In the genomic region with DNA sequence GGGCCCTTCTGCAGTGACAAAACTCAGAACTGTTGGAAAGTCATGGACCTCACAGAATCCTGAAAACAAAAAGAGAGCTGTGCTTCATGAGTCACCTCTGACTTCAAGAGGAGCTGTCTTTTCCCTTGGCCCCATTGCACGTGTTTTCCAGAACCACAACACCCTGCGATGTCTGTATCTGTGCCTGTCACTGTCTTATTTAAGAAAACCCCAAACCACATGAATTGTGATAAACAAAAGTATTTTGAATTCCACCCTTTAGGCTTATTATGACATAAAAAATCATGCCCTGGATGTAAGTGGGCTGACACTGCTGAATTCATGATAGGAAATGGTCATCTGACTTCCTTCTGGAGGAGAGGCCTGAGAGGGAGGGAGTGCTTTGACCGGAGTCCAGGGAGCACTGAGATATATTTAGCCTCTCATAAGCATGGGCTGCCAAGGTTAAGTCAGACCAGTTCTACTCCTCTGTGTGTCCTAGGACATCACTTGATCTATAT, we compare ENCODE assay signal across 8 cellular contexts.
DNase-seq lines count a peak whose midpoint lies in the region; ATAC-seq and TF ChIP-seq lines count a peak whose summit lies in the region.

No MANE protein-coding gene starts in this region.

- no peak overlapping the region for H2BK120ac ChIP-seq in mesenchymal stem cell (ENCODE audit: low read depth, low read length)

- peaks cover 5% of the 10 kb centered on the region for H3K36me3 Mint-ChIP-seq in activated naive CD8-positive, alpha-beta T cell treated with anti-CD3 and anti-CD28 coated beads, Interleukin-2, amount 50 U/mL, for 24 hours (ENCODE audit: low read depth)

- DNase-seq in activated gamma-delta T cell treated with Interleukin-2 at 50 U/mL for 16 hours (peak; percentile 19), activated gamma-delta T cell (lab: John Stamatoyannopoulos, UW) (no peak), mesenchymal stem cell (peak; percentile 80), upper lobe of left lung (no peak), suprapubic skin (ENCODE audit: low spot score in 2 of 2) (no peak), NCI-H774 (lab: John Stamatoyannopoulos, UW) (no peak)
- DNase-seq in activated naive CD8-positive, alpha-beta T cell treated with anti-CD3 and anti-CD28 coated beads, Interleukin-2, amount 50 U/mL, for 24 hours, result peak; percentile 56

- no peak overlapping the region for H3K27ac ChIP-seq in mesenchymal stem cell (ENCODE audit: low read length, poor library complexity, severe bottlenecking)
- peak overlapping the region in 2 of 4 donors; percentile 7 to 55 for H3K27ac ChIP-seq in upper lobe of left lung
- H3K27ac ChIP-seq in suprapubic skin, result no peak overlapping the region

- H4K8ac ChIP-seq in mesenchymal stem cell (ENCODE audit: low read length), result no peak overlapping the region

- H3K36me3 ChIP-seq in mesenchymal stem cell (ENCODE audit: control insufficient read depth in 1 of 2, insufficient read depth in 2 of 2, low read depth in 1 of 2, low read length in 2 of 2) (no peaks in the 10 kb centered on the region), upper lobe of left lung (no peaks in the 10 kb centered on the region), suprapubic skin (no peaks in the 10 kb centered on the region)

- TF ChIP-seq CTCF in upper lobe of left lung (IDR thresholded peaks at IDR 0.05) (no peak), suprapubic skin (IDR thresholded peaks at IDR 0.05) (no peak)

- no peak overlapping the region for H3K4me2 ChIP-seq in mesenchymal stem cell (ENCODE audit: low read length, poor library complexity, severe bottlenecking)

- peak overlapping the region; percentile 26 for H3K9ac ChIP-seq in mesenchymal stem cell (ENCODE audit: low read length)

- no peaks in the 10 kb centered on the region for H3K79me1 ChIP-seq in mesenchymal stem cell (replicated peaks; ENCODE audit: low read length, poor library complexity, severe bottlenecking)

- H4K91ac ChIP-seq in mesenchymal stem cell (ENCODE audit: low read length), result no peak overlapping the region

- whole genome bisulfite sequencing in mesenchymal stem cell, result 25% methylated on average over 3 of the region's 3 CpGs
- 41 to 46% methylated on average over 3 of the region's 3 CpGs for WGBS in upper lobe of left lung, 2 donors
- WGBS in suprapubic skin, result 53% methylated on average over 3 of the region's 3 CpGs

- peaks cover 63% of the 10 kb centered on the region for H3K4me1 Mint-ChIP-seq in activated naive CD8-positive, alpha-beta T cell treated with anti-CD3 and anti-CD28 coated beads, Interleukin-2, amount 50 U/mL, for 24 hours

- peaks cover 6% of the 10 kb centered on the region for H3K9me3 Mint-ChIP-seq in activated naive CD8-positive, alpha-beta T cell treated with anti-CD3 and anti-CD28 coated beads, Interleukin-2, amount 50 U/mL, for 24 hours

- H2BK12ac ChIP-seq in mesenchymal stem cell (ENCODE audit: low read length in 2 of 2), result no peak overlapping the region

- H3K14ac ChIP-seq in mesenchymal stem cell (ENCODE audit: low read length in 2 of 2), result no peak overlapping the region

- H2BK5ac ChIP-seq in mesenchymal stem cell (ENCODE audit: low read depth, low read length, poor library complexity, severe bottlenecking), result no peak overlapping the region

- no peak for TF ChIP-seq POLR2A in upper lobe of left lung (IDR thresholded peaks at IDR 0.05)
- no peak for TF ChIP-seq POLR2A in suprapubic skin (IDR thresholded peaks at IDR 0.05)

- H3K4ac ChIP-seq in mesenchymal stem cell (ENCODE audit: low read depth in 1 of 2, low read length in 2 of 2), result no peak overlapping the region

- peak; percentile 74 for ATAC-seq in activated naive CD8-positive, alpha-beta T cell treated with anti-CD3 and anti-CD28 coated beads, Interleukin-2, amount 50 U/mL, for 24 hours
- ATAC-seq in upper lobe of left lung (ENCODE audit: low FRiP score in 2 of 2), result peak; percentile 8 to 80
- no peak for ATAC-seq in GM21367 (IDR thresholded peaks at IDR 0.05; ENCODE audit: unreplicated experiment)

- TF ChIP-seq EP300 in upper lobe of left lung (IDR thresholded peaks at IDR 0.05) (no peak), suprapubic skin (IDR thresholded peaks at IDR 0.05) (no peak)

- H2AFZ ChIP-seq in mesenchymal stem cell (ENCODE audit: low read depth, low read length), result no peak overlapping the region

- H3K27me3 Mint-ChIP-seq in activated naive CD8-positive, alpha-beta T cell treated with anti-CD3 and anti-CD28 coated beads, Interleukin-2, amount 50 U/mL, for 24 hours, result no peaks in the 10 kb centered on the region

- H3K27me3 ChIP-seq in mesenchymal stem cell (ENCODE audit: control insufficient read depth in 1 of 2, insufficient read depth in 1 of 2, low read length in 2 of 2), result peaks cover 0 to 15% of the 10 kb centered on the region in 2 experiments
- no peaks in the 10 kb centered on the region for H3K27me3 ChIP-seq in upper lobe of left lung
- H3K27me3 ChIP-seq in suprapubic skin, result no peaks in the 10 kb centered on the region

- no peak overlapping the region for H3K18ac ChIP-seq in mesenchymal stem cell (ENCODE audit: low read depth in 1 of 2, low read length in 2 of 2)

- H2BK15ac ChIP-seq in mesenchymal stem cell (ENCODE audit: low read depth, poor library complexity, severe bottlenecking), result no peak overlapping the region

- H3K4me3 Mint-ChIP-seq in activated naive CD8-positive, alpha-beta T cell treated with anti-CD3 and anti-CD28 coated beads, Interleukin-2, amount 50 U/mL, for 24 hours, result peak overlapping the region; percentile 15

- H3K4me1 ChIP-seq in mesenchymal stem cell (ENCODE audit: control insufficient read depth, insufficient read depth, low read depth, low read length) (no peaks in the 10 kb centered on the region), upper lobe of left lung (peaks cover 7 to 13% (median 10%) of the 10 kb centered on the region in 4 donors), suprapubic skin (peaks cover 9% of the 10 kb centered on the region)

- H3K4me3 ChIP-seq in mesenchymal stem cell (ENCODE audit: insufficient read depth in 1 of 2, low read depth in 1 of 2, low read length in 2 of 2), result no peak overlapping the region
- H3K4me3 ChIP-seq in upper lobe of left lung, result no peak overlapping the region
- no peak overlapping the region for H3K4me3 ChIP-seq in suprapubic skin

- peak overlapping the region; percentile 71 for H3K27ac Mint-ChIP-seq in activated naive CD8-positive, alpha-beta T cell treated with anti-CD3 and anti-CD28 coated beads, Interleukin-2, amount 50 U/mL, for 24 hours

- no peak overlapping the region for H2AK5ac ChIP-seq in mesenchymal stem cell (ENCODE audit: low read length, severe bottlenecking)

- H3K23ac ChIP-seq in mesenchymal stem cell (ENCODE audit: low read length in 2 of 2), result no peak overlapping the region

- H3K9me3 ChIP-seq in mesenchymal stem cell (ENCODE audit: control insufficient read depth, low read length) (no peaks in the 10 kb centered on the region), upper lobe of left lung (no peaks in the 10 kb centered on the region), suprapubic skin (no peaks in the 10 kb centered on the region)

Comparison
In these comparisons a context has a peak if more than half of its experiments do, and no peak if none do; other contexts are left out.
1. DNase-seq: peak in activated gamma-delta T cell treated with Interleukin-2 at 50 U/mL for 16 hours (single experiment), activated naive CD8-positive, alpha-beta T cell treated with anti-CD3 and anti-CD28 coated beads, Interleukin-2, amount 50 U/mL, for 24 hours (single experiment) and mesenchymal stem cell (single experiment); none in activated gamma-delta T cell (single experiment), upper lobe of left lung (0 of 2), suprapubic skin (0 of 2) and NCI-H774 (single experiment).